Comparison of ENCODE assay signal across 9 cellular contexts in the genomic region with DNA sequence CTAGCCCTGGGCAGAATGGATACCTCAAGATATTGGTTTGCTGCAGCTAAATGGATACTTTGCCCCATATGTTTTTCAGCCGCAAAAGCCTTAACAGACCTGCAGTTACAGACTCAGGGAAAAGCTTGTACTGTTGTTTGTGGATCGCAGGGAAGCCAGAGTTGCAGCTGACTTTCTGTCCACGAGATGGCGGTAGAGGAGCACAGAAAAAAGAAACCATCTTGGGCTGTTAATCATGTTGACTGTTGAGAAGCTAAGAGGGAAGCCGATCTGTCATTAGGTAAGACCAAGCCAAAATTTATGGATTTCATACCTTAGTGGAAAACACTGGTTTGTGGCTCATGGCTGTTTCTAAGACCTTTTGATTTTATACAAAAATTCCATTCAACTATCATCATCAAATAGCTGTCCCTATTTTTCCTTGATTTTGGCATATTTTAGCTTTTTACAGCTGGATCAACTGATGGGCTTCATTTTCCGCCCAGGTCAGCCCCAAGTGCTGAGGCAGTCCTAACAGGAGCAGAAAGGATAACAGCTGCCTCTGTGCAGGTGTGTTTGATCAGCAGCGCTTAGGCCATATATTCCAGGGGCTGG.
DNase-seq lines count a peak whose midpoint lies in the region; ATAC-seq, FAIRE-seq and TF ChIP-seq lines count a peak whose summit lies in the region.
"Had no signal": no experiment of that assay in that cellular context is flagged by ENCODE, and none has a peak within 500 bp of the region (broad histone marks: within the 10 kb centered on the region; RNA-seq: fewer than 3 reads in every experiment).

No MANE protein-coding gene starts in this region.

- DNase-seq in DMS 273 (lab: John Stamatoyannopoulos, UW; ENCODE audit: unreplicated experiment) (peak; percentile 93), Kasumi-1 (lab: John Stamatoyannopoulos, UW) (peak; percentile 81 to 92), RCC 7860 (ENCODE audit: low spot score) (peak; percentile 65), fibroblast of the conjunctiva (ENCODE audit: low read depth) (peak; percentile 60), superior temporal gyrus (ENCODE audit: extremely low spot score) (peak; percentile 96)
- DNase-seq in activated T-cell treated with anti-CD3 and anti-CD28 coated beads, Interleukin-2, amount 50 U/mL, for 4 hours: peak; percentile 71

- H3K4me3 ChIP-seq in neutrophil (ENCODE audit: low read depth in 1 of 2, low read length in 1 of 2): no peak overlapping the region

- H3K27me3 ChIP-seq in neutrophil: peaks cover 4% of the 10 kb centered on the region

- no peaks in the 10 kb centered on the region for H3K9me3 ChIP-seq in neutrophil

- H3K4me1 ChIP-seq in neutrophil (ENCODE audit: control insufficient read depth in 1 of 2, insufficient read depth in 1 of 2, low read depth in 1 of 2, low read length in 1 of 2): peaks cover 0 to 10% of the 10 kb centered on the region in 2 experiments

- H3K36me3 ChIP-seq in neutrophil: no peaks in the 10 kb centered on the region

- H3K27ac ChIP-seq in neutrophil: no peak overlapping the region

- H3K4me3 Mint-ChIP-seq in activated T-cell treated with anti-CD3 and anti-CD28 coated beads, Interleukin-2, amount 50 U/mL, for 4 hours: no peak overlapping the region

- peak; percentile 59 for FAIRE-seq in RCC 7860 (lab: Jason Lieb, UNC)
- FAIRE-seq: colon had no signal

- H3K4me1 Mint-ChIP-seq in activated T-cell treated with anti-CD3 and anti-CD28 coated beads, Interleukin-2, amount 50 U/mL, for 4 hours (ENCODE audit: low read depth): peaks cover 19% of the 10 kb centered on the region

- H3K27me3 Mint-ChIP-seq in activated T-cell treated with anti-CD3 and anti-CD28 coated beads, Interleukin-2, amount 50 U/mL, for 4 hours (ENCODE audit: low read depth): peaks cover 7% of the 10 kb centered on the region

- no peaks in the 10 kb centered on the region for H3K36me3 Mint-ChIP-seq in activated T-cell treated with anti-CD3 and anti-CD28 coated beads, Interleukin-2, amount 50 U/mL, for 4 hours (ENCODE audit: insufficient read depth)

- peak; percentile 59 for ATAC-seq in GM21528 (IDR thresholded peaks at IDR 0.05; ENCODE audit: low FRiP score, unreplicated experiment)
- ATAC-seq in activated T-cell treated with anti-CD3 and anti-CD28 coated beads, Interleukin-2, amount 50 U/mL, for 4 hours: peak; percentile 72 to 73

- no peaks in the 10 kb centered on the region for H3K9me3 Mint-ChIP-seq in activated T-cell treated with anti-CD3 and anti-CD28 coated beads, Interleukin-2, amount 50 U/mL, for 4 hours

- peak; percentile 83 for TF ChIP-seq CTCF in neutrophil (IDR thresholded peaks at IDR 0.05)
